24 cellular contexts compared by ENCODE assay signal in the genomic region with DNA sequence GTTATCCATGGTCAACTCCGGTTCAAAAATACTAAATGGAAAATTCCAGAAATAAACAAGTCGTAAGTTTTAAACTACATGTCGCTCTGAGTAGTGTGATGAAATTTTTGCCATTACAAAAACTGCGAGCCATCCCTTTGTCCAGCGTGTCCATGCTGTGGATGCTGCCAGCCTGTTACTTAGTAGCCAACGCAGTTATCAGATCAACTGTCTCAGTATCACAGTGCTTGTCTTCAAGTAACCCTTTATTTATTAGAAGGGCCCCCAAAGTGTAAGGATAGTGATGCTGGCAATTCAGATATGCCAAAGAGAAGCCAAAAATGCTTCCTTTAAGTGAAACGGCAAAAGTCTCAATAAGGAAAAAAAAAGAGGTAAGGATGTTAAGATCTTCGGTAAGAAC.
"Had no signal": no experiment of that assay in that cellular context is flagged by ENCODE, and none has a peak within 500 bp of the region (broad histone marks: within the 10 kb centered on the region; RNA-seq: fewer than 3 reads in every experiment).

No MANE protein-coding gene starts in this region.

- H3K27ac ChIP-seq: breast epithelium, esophagus squamous epithelium, pancreas, prostate gland, thoracic aorta, WERI-Rb-1 had no signal

- H3K4me1 ChIP-seq: breast epithelium had no signal

- H3K9me3 Mint-ChIP-seq: activated CD4-positive, alpha-beta T cell treated with anti-CD3 and anti-CD28 coated beads, Interleukin-2, amount 10 ng/mL, durations not matched to agents 7 days and 5 days; activated CD8-positive, alpha-beta T cell treated with anti-CD3 and anti-CD28 coated beads for 36 hours; activated naive CD4-positive, alpha-beta T cell treated with anti-CD3 and anti-CD28 coated beads, Interleukin-2, amount 50 U/mL, for 24 hours; activated naive CD8-positive, alpha-beta T cell treated with anti-CD3 and anti-CD28 coated beads, Interleukin-2, amount 50 U/mL, for 24 hours; activated T-helper 2 cell treated with anti-CD3 and anti-CD28 coated beads, Interferon-gamma antibody, Interleukin-2, Interleukin-4, amounts not matched to agents 10 μg/mL and 5 μg/mL and 100 μg/mL, durations not matched to agents 14 hours and 24 hours and 36 hours had no signal

- H3K4me3 ChIP-seq: breast epithelium, esophagus squamous epithelium, pancreas, prostate gland, thoracic aorta had no signal

- DNase-seq: activated CD4-positive, alpha-beta T cell treated with anti-CD3 and anti-CD28 coated beads, Interleukin-2, amount 10 ng/mL, durations not matched to agents 7 days and 5 days; activated CD4-positive, CD25-positive, alpha-beta regulatory T cell treated with anti-CD3 and anti-CD28 coated beads, Interleukin-2, amount 50 U/mL, for 72 hours; activated CD8-positive, alpha-beta T cell treated with anti-CD3 and anti-CD28 coated beads for 36 hours; activated naive CD8-positive, alpha-beta T cell treated with anti-CD3 and anti-CD28 coated beads, Interleukin-2, amount 50 U/mL, for 24 hours; activated T-cell treated with anti-CD3 and anti-CD28 coated beads, Interleukin-2, amount 50 U/mL, for 48 hours; amygdala; central memory CD4-positive, alpha-beta T cell; dermis blood vessel endothelial cell; effector CD4-positive, alpha-beta T cell; esophagus squamous epithelium; foreskin melanocyte; left ventricle myocardium superior; retina; stimulated activated CD4-positive, alpha-beta T cell treated with anti-CD3 and anti-CD28 coated beads, Interleukin-15, amount 100 ng/mL, for 24 hours; stimulated activated naive CD8-positive, alpha-beta T cell treated with anti-CD3 and anti-CD28 coated beads, Interleukin-15, Interleukin-2, amounts not matched to agents 100 U/mL and 50 U/mL, for 24 hours; T-helper 9 cell; trophoblast cell; WERI-Rb-1 had no signal

- ATAC-seq: activated CD8-positive, alpha-beta T cell treated with anti-CD3 and anti-CD28 coated beads for 36 hours; activated naive CD8-positive, alpha-beta T cell treated with anti-CD3 and anti-CD28 coated beads, Interleukin-2, amount 50 U/mL, for 24 hours; stimulated activated naive CD8-positive, alpha-beta T cell treated with anti-CD3 and anti-CD28 coated beads, Interleukin-15, Interleukin-2, amounts not matched to agents 100 U/mL and 50 U/mL, for 24 hours had no signal

- H3K27ac Mint-ChIP-seq: activated CD8-positive, alpha-beta T cell treated with anti-CD3 and anti-CD28 coated beads for 36 hours; activated naive CD4-positive, alpha-beta T cell treated with anti-CD3 and anti-CD28 coated beads, Interleukin-2, amount 50 U/mL, for 24 hours; activated naive CD8-positive, alpha-beta T cell treated with anti-CD3 and anti-CD28 coated beads, Interleukin-2, amount 50 U/mL, for 24 hours; activated T-helper 2 cell treated with anti-CD3 and anti-CD28 coated beads, Interferon-gamma antibody, Interleukin-2, Interleukin-4, amounts not matched to agents 10 μg/mL and 5 μg/mL and 100 μg/mL, durations not matched to agents 14 hours and 24 hours and 36 hours had no signal

- H3K27me3 ChIP-seq: breast epithelium, esophagus squamous epithelium, pancreas had no signal

- H3K4me3 Mint-ChIP-seq: activated CD4-positive, alpha-beta T cell treated with anti-CD3 and anti-CD28 coated beads, Interleukin-2, amount 10 ng/mL, durations not matched to agents 7 days and 5 days; activated CD8-positive, alpha-beta T cell treated with anti-CD3 and anti-CD28 coated beads for 36 hours; activated naive CD4-positive, alpha-beta T cell treated with anti-CD3 and anti-CD28 coated beads, Interleukin-2, amount 50 U/mL, for 24 hours; activated naive CD8-positive, alpha-beta T cell treated with anti-CD3 and anti-CD28 coated beads, Interleukin-2, amount 50 U/mL, for 24 hours had no signal

- H3K27me3 Mint-ChIP-seq: activated CD4-positive, alpha-beta T cell treated with anti-CD3 and anti-CD28 coated beads, Interleukin-2, amount 10 ng/mL, durations not matched to agents 7 days and 5 days; activated CD8-positive, alpha-beta T cell treated with anti-CD3 and anti-CD28 coated beads for 36 hours; activated naive CD4-positive, alpha-beta T cell treated with anti-CD3 and anti-CD28 coated beads, Interleukin-2, amount 50 U/mL, for 24 hours; activated naive CD8-positive, alpha-beta T cell treated with anti-CD3 and anti-CD28 coated beads, Interleukin-2, amount 50 U/mL, for 24 hours had no signal

- H3K9me3 ChIP-seq: breast epithelium, esophagus squamous epithelium, pancreas, prostate gland, thoracic aorta had no signal
